1 cellular context compared by ENCODE assay signal in the genomic region with DNA sequence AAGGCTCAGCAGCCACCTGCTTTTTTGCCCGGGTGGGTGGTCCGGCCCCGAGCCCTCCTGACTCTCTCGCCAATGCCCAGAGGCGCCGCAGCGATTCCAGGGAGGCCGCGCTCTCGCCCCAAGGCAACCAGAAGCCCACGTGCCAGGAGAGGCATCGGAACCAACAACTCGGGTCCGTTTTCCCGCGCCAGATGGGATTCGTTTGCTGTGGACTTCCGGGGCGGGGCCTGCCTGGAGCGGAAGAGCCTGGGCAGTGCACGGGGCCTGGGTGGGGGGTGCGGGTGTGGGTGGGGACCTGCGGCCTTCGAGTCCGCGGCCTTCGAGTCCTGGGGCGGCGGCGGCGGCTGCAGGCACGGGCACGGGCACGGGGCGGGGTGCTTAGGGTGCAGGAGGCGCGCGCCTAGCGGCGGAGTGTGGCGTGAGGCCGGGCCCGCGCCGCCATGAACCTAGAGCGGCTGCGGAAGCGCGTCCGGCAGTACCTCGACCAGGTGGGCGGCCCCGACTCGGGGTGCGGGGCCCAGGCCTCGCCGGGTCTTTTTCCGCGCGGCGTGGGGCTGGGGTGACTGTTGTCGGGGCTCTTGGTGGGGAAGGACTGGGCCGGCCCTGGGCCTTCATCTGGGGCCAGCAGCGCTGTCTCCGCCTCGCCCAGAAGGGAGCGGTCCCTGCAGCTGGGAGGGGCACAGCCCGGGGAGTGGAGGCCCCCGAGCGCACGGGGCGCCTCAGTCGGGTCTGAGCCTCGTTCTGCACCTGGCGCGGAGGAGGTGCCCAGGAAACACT.
TF ChIP-seq lines count a peak whose summit lies in the region.

A gene with protein sequence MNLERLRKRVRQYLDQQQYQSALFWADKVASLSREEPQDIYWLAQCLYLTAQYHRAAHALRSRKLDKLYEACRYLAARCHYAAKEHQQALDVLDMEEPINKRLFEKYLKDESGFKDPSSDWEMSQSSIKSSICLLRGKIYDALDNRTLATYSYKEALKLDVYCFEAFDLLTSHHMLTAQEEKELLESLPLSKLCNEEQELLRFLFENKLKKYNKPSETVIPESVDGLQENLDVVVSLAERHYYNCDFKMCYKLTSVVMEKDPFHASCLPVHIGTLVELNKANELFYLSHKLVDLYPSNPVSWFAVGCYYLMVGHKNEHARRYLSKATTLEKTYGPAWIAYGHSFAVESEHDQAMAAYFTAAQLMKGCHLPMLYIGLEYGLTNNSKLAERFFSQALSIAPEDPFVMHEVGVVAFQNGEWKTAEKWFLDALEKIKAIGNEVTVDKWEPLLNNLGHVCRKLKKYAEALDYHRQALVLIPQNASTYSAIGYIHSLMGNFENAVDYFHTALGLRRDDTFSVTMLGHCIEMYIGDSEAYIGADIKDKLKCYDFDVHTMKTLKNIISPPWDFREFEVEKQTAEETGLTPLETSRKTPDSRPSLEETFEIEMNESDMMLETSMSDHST (plus strand): TSS at position 253 of the 777 bp plus-strand sequence. CDS start 188 bp downstream, at position 441.

TF ChIP-seq in HepG2, 621 proteins besides CTCF, POLR2A, EP300 and RAD21 (continued from another document and continues in another):
- TF ChIP-seq, protein P1, sequence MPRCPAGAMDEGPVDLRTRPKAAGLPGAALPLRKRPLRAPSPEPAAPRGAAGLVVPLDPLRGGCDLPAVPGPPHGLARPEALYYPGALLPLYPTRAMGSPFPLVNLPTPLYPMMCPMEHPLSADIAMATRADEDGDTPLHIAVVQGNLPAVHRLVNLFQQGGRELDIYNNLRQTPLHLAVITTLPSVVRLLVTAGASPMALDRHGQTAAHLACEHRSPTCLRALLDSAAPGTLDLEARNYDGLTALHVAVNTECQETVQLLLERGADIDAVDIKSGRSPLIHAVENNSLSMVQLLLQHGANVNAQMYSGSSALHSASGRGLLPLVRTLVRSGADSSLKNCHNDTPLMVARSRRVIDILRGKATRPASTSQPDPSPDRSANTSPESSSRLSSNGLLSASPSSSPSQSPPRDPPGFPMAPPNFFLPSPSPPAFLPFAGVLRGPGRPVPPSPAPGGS (CRISPR knock-in tag; IDR thresholded peaks at IDR 0.05) = peak; percentile 77
- TF ChIP-seq, protein P2, sequence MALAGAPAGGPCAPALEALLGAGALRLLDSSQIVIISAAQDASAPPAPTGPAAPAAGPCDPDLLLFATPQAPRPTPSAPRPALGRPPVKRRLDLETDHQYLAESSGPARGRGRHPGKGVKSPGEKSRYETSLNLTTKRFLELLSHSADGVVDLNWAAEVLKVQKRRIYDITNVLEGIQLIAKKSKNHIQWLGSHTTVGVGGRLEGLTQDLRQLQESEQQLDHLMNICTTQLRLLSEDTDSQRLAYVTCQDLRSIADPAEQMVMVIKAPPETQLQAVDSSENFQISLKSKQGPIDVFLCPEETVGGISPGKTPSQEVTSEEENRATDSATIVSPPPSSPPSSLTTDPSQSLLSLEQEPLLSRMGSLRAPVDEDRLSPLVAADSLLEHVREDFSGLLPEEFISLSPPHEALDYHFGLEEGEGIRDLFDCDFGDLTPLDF (CRISPR knock-in tag; IDR thresholded peaks at IDR 0.05) = peak; percentile 43; the same call in 1 of the 2 replicates
- TF ChIP-seq HOXA3 (CRISPR knock-in tag; IDR thresholded peaks at IDR 0.05) = peak; percentile 89
- TF ChIP-seq, protein P3, sequence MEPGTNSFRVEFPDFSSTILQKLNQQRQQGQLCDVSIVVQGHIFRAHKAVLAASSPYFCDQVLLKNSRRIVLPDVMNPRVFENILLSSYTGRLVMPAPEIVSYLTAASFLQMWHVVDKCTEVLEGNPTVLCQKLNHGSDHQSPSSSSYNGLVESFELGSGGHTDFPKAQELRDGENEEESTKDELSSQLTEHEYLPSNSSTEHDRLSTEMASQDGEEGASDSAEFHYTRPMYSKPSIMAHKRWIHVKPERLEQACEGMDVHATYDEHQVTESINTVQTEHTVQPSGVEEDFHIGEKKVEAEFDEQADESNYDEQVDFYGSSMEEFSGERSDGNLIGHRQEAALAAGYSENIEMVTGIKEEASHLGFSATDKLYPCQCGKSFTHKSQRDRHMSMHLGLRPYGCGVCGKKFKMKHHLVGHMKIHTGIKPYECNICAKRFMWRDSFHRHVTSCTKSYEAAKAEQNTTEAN (CRISPR knock-in tag; conservative IDR thresholded peaks at IDR 0.05) = 0 out of 2 replicates have a peak, but pooled peaks have one; percentile 28
- no peak for TF ChIP-seq ARNT (IDR thresholded peaks at IDR 0.05)
- no peak for TF ChIP-seq ZNF652 (CRISPR knock-in tag; IDR thresholded peaks at IDR 0.05; ENCODE audit: borderline replicate concordance, low read depth)
- no peak for TF ChIP-seq ZNF296 (CRISPR knock-in tag; conservative IDR thresholded peaks at IDR 0.05)
- peak; percentile 34; the same call in 1 of the 2 replicates for TF ChIP-seq ZNF780A (CRISPR knock-in tag; IDR thresholded peaks at IDR 0.05)
- peak; percentile 42; the same call in 1 of the 2 replicates for TF ChIP-seq NRL (CRISPR knock-in tag; IDR thresholded peaks at IDR 0.05; ENCODE audit: borderline replicate concordance)
- TF ChIP-seq, protein P4, sequence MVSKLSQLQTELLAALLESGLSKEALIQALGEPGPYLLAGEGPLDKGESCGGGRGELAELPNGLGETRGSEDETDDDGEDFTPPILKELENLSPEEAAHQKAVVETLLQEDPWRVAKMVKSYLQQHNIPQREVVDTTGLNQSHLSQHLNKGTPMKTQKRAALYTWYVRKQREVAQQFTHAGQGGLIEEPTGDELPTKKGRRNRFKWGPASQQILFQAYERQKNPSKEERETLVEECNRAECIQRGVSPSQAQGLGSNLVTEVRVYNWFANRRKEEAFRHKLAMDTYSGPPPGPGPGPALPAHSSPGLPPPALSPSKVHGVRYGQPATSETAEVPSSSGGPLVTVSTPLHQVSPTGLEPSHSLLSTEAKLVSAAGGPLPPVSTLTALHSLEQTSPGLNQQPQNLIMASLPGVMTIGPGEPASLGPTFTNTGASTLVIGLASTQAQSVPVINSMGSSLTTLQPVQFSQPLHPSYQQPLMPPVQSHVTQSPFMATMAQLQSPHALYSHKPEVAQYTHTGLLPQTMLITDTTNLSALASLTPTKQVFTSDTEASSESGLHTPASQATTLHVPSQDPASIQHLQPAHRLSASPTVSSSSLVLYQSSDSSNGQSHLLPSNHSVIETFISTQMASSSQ (IDR thresholded peaks at IDR 0.05; ENCODE audit: low read depth) = no peak
- TF ChIP-seq, protein P4 (CRISPR knock-in tag; IDR thresholded peaks at IDR 0.05; ENCODE audit: borderline replicate concordance) = peak; percentile 59; the same call in 1 of the 2 replicates
- TF ChIP-seq WIZ (CRISPR knock-in tag; IDR thresholded peaks at IDR 0.05) = peak; percentile 95
- peak; percentile 48; the same call in 1 of the 2 replicates for TF ChIP-seq PITX1 (CRISPR knock-in tag; IDR thresholded peaks at IDR 0.05)
- TF ChIP-seq ZFY (CRISPR knock-in tag; IDR thresholded peaks at IDR 0.05) = peak; percentile 100
- TF ChIP-seq STAT5B (CRISPR knock-in tag; IDR thresholded peaks at IDR 0.05) = peak; percentile 67; the same call in 1 of the 2 replicates
- no peak for TF ChIP-seq KDM6A (CRISPR knock-in tag; IDR thresholded peaks at IDR 0.05; ENCODE audit: low read depth)
- 0 out of 2 replicates have a peak, but pooled peaks have one; percentile 41 for TF ChIP-seq NFKBIZ (CRISPR knock-in tag; IDR thresholded peaks at IDR 0.05)
- TF ChIP-seq, protein P5, sequence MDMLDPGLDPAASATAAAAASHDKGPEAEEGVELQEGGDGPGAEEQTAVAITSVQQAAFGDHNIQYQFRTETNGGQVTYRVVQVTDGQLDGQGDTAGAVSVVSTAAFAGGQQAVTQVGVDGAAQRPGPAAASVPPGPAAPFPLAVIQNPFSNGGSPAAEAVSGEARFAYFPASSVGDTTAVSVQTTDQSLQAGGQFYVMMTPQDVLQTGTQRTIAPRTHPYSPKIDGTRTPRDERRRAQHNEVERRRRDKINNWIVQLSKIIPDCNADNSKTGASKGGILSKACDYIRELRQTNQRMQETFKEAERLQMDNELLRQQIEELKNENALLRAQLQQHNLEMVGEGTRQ (IDR thresholded peaks at IDR 0.05; ENCODE audit: low read depth, low read length) = no peak
- TF ChIP-seq, protein P5 (CRISPR knock-in tag; IDR thresholded peaks at IDR 0.05; ENCODE audit: borderline replicate concordance) = peak; percentile 34; the same call in 1 of the 2 replicates
- TF ChIP-seq, protein P6, sequence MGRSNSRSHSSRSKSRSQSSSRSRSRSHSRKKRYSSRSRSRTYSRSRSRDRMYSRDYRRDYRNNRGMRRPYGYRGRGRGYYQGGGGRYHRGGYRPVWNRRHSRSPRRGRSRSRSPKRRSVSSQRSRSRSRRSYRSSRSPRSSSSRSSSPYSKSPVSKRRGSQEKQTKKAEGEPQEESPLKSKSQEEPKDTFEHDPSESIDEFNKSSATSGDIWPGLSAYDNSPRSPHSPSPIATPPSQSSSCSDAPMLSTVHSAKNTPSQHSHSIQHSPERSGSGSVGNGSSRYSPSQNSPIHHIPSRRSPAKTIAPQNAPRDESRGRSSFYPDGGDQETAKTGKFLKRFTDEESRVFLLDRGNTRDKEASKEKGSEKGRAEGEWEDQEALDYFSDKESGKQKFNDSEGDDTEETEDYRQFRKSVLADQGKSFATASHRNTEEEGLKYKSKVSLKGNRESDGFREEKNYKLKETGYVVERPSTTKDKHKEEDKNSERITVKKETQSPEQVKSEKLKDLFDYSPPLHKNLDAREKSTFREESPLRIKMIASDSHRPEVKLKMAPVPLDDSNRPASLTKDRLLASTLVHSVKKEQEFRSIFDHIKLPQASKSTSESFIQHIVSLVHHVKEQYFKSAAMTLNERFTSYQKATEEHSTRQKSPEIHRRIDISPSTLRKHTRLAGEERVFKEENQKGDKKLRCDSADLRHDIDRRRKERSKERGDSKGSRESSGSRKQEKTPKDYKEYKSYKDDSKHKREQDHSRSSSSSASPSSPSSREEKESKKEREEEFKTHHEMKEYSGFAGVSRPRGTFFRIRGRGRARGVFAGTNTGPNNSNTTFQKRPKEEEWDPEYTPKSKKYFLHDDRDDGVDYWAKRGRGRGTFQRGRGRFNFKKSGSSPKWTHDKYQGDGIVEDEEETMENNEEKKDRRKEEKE (IDR thresholded peaks at IDR 0.05) = no peak
- TF ChIP-seq ZSCAN21 (CRISPR knock-in tag; IDR thresholded peaks at IDR 0.05; ENCODE audit: borderline replicate concordance) = peak; percentile 86
- TF ChIP-seq, protein P7, sequence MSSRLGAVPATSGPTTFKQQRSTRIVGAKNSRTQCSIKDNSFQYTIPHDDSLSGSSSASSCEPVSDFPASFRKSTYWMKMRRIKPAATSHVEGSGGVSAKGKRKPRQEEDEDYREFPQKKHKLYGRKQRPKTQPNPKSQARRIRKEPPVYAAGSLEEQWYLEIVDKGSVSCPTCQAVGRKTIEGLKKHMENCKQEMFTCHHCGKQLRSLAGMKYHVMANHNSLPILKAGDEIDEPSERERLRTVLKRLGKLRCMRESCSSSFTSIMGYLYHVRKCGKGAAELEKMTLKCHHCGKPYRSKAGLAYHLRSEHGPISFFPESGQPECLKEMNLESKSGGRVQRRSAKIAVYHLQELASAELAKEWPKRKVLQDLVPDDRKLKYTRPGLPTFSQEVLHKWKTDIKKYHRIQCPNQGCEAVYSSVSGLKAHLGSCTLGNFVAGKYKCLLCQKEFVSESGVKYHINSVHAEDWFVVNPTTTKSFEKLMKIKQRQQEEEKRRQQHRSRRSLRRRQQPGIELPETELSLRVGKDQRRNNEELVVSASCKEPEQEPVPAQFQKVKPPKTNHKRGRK (CRISPR knock-in tag; IDR thresholded peaks at IDR 0.05) = no peak
- TF ChIP-seq IRX3 (CRISPR knock-in tag; IDR thresholded peaks at IDR 0.05; ENCODE audit: borderline replicate concordance, low read depth) = peak; percentile 87
- TF ChIP-seq MBNL3 (CRISPR knock-in tag; conservative IDR thresholded peaks at IDR 0.05) = 0 out of 2 replicates have a peak, but pooled peaks have one; percentile 71
- no peak for TF ChIP-seq RAD51 (IDR thresholded peaks at IDR 0.05; ENCODE audit: borderline replicate concordance)
- TF ChIP-seq SP4 (CRISPR knock-in tag; IDR thresholded peaks at IDR 0.05) = peak; percentile 68; the same call in 1 of the 2 replicates
- TF ChIP-seq NCOA2 (CRISPR knock-in tag; IDR thresholded peaks at IDR 0.05) = peak; percentile 40; the same call in 1 of the 2 replicates
- TF ChIP-seq, protein P8, sequence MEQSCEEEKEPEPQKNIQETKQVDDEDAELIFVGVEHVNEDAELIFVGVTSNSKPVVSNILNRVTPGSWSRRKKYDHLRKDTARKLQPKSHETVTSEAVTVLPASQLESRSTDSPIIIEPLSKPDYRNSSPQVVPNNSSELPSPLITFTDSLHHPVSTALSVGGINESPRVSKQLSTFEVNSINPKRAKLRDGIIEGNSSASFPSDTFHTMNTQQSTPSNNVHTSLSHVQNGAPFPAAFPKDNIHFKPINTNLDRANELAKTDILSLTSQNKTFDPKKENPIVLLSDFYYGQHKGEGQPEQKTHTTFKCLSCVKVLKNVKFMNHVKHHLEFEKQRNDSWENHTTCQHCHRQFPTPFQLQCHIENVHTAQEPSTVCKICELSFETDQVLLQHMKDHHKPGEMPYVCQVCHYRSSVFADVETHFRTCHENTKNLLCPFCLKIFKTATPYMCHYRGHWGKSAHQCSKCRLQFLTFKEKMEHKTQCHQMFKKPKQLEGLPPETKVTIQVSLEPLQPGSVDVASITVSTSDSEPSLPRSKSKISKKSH (CRISPR knock-in tag; IDR thresholded peaks at IDR 0.05; ENCODE audit: borderline replicate concordance) = peak; percentile 47; the same call in 1 of the 2 replicates
- 0 out of 2 replicates have a peak, but pooled peaks have one; percentile 69 for TF ChIP-seq DNMT1 (CRISPR knock-in tag; IDR thresholded peaks at IDR 0.05)
